ENCODE assay signal across 14 cellular contexts in genomic region chr9:127159949-127160610, GRCh38. TPM values are rescaled to one million over a fixed set of nuclear protein-coding genes. Genes with fewer than 3 reads are reported as not detected.
DNase-seq lines count a peak whose midpoint lies in the region; ATAC-seq and TF ChIP-seq lines count a peak whose summit lies in the region.
"Had no signal": no experiment of that assay in that cellular context is flagged by ENCODE, and none has a peak within 500 bp of the region (broad histone marks: within the 10 kb centered on the region; RNA-seq: fewer than 3 reads in every experiment).

No MANE protein-coding gene starts in this region.

- H3K27me3 Mint-ChIP-seq in activated T-cell treated with anti-CD3 and anti-CD28 coated beads, Interleukin-2, amount 50 U/mL, for 24 hours = no peaks in the 10 kb centered on the region
- H3K27me3 Mint-ChIP-seq in activated T-cell treated with anti-CD3 and anti-CD28 coated beads, Interleukin-2, amount 50 U/mL, for 72 hours (ENCODE audit: low read depth) = peaks cover 4% of the 10 kb centered on the region
- H3K27me3 Mint-ChIP-seq in brain = no peaks in the 10 kb centered on the region
- H3K27me3 Mint-ChIP-seq: T-cell had no signal

- peak overlapping the region; percentile 52 to 90 for H3K4ac ChIP-seq in mesenchymal stem cell (ENCODE audit: low read depth in 1 of 2, low read length in 2 of 2)

- H2BK120ac ChIP-seq in mesenchymal stem cell (ENCODE audit: low read depth, low read length) = peak overlapping the region; percentile 65

- H3K4me3 ChIP-seq in mesenchymal stem cell (ENCODE audit: insufficient read depth in 1 of 2, low read depth in 1 of 2, low read length in 2 of 2) = no peak overlapping the region

- no peak overlapping the region for H3K27ac Mint-ChIP-seq in activated T-cell treated with anti-CD3 and anti-CD28 coated beads, Interleukin-2, amount 50 U/mL, for 24 hours
- H3K27ac Mint-ChIP-seq in activated T-cell treated with anti-CD3 and anti-CD28 coated beads, Interleukin-2, amount 50 U/mL, for 72 hours = no peak overlapping the region
- peak overlapping the region; percentile 67 to 98 (median 97) for H3K27ac Mint-ChIP-seq in brain
- H3K27ac Mint-ChIP-seq: T-cell had no signal

- no peak overlapping the region for H3K27ac ChIP-seq in mesenchymal stem cell (ENCODE audit: low read length, poor library complexity, severe bottlenecking)
- H3K27ac ChIP-seq in substantia nigra (ENCODE audit: low read depth, low read length, poor library complexity, severe bottlenecking) = peak overlapping the region; percentile 86

- H4K8ac ChIP-seq in mesenchymal stem cell (ENCODE audit: low read length) = peak overlapping the region; percentile 46

- no peaks in the 10 kb centered on the region for H3K36me3 Mint-ChIP-seq in activated T-cell treated with anti-CD3 and anti-CD28 coated beads, Interleukin-2, amount 50 U/mL, for 24 hours (ENCODE audit: low read depth)
- no peaks in the 10 kb centered on the region for H3K36me3 Mint-ChIP-seq in activated T-cell treated with anti-CD3 and anti-CD28 coated beads, Interleukin-2, amount 50 U/mL, for 72 hours (ENCODE audit: insufficient read depth in 2 of 2)
- H3K36me3 Mint-ChIP-seq in brain = no peaks in the 10 kb centered on the region
- H3K36me3 Mint-ChIP-seq: T-cell had no signal

- H2BK12ac ChIP-seq in mesenchymal stem cell (ENCODE audit: low read length in 2 of 2) = peak overlapping the region; percentile 97 to 98

- H3K36me3 ChIP-seq in mesenchymal stem cell (ENCODE audit: control insufficient read depth in 1 of 2, insufficient read depth in 2 of 2, low read depth in 1 of 2, low read length in 2 of 2) = no peaks in the 10 kb centered on the region

- peak; percentile 19 for DNase-seq in activated T-cell treated with anti-CD3 and anti-CD28 coated beads, Interleukin-2, amount 50 U/mL, for 24 hours
- no peak for DNase-seq in activated T-cell treated with anti-CD3 and anti-CD28 coated beads, Interleukin-2, amount 50 U/mL, for 72 hours
- DNase-seq in mesenchymal stem cell (no peak), substantia nigra (lab: John Stamatoyannopoulos, UW) (peak in 2 of 49 donors; percentile 30 to 73), SW480 (ENCODE audit: low spot score) (no peak), T-helper 1 cell (no peak)
- DNase-seq: 8988T; activated CD4-positive, alpha-beta T cell treated with anti-CD3 and anti-CD28 coated beads for 48 hours; activated gamma-delta T cell treated with Interleukin-2 at 50 U/mL for 16 hours; T-cell had no signal

- H3K4me2 ChIP-seq in mesenchymal stem cell (ENCODE audit: low read length, poor library complexity, severe bottlenecking) = no peak overlapping the region

- peaks cover 29% of the 10 kb centered on the region for H3K4me1 Mint-ChIP-seq in activated T-cell treated with anti-CD3 and anti-CD28 coated beads, Interleukin-2, amount 50 U/mL, for 24 hours (ENCODE audit: low read depth)
- H3K4me1 Mint-ChIP-seq in activated T-cell treated with anti-CD3 and anti-CD28 coated beads, Interleukin-2, amount 50 U/mL, for 72 hours (ENCODE audit: low read depth) = peaks cover 15% of the 10 kb centered on the region
- H3K4me1 Mint-ChIP-seq in brain = peaks cover 76% of the 10 kb centered on the region

- H3K9me3 ChIP-seq in mesenchymal stem cell (ENCODE audit: control insufficient read depth, low read length) = no peaks in the 10 kb centered on the region

- H3K27me3 ChIP-seq in mesenchymal stem cell (ENCODE audit: control insufficient read depth in 1 of 2, insufficient read depth in 1 of 2, low read length in 2 of 2) = peaks cover 0 to 6% of the 10 kb centered on the region in 2 experiments

- no peak for TF ChIP-seq CTCF in brain (conservative IDR thresholded peaks at IDR 0.05)

- ATAC-seq in activated T-cell treated with anti-CD3 and anti-CD28 coated beads, Interleukin-2, amount 50 U/mL, for 72 hours (replicated peaks in 1 of 2) = no peak
- no peak for ATAC-seq in GM21723 (IDR thresholded peaks at IDR 0.05; ENCODE audit: unreplicated experiment)
- ATAC-seq: T-cell had no signal

- peak overlapping the region; percentile 37 for H2AK5ac ChIP-seq in mesenchymal stem cell (ENCODE audit: low read length, severe bottlenecking)

- no peak overlapping the region for H3K4me3 Mint-ChIP-seq in activated T-cell treated with anti-CD3 and anti-CD28 coated beads, Interleukin-2, amount 50 U/mL, for 24 hours
- H3K4me3 Mint-ChIP-seq in activated T-cell treated with anti-CD3 and anti-CD28 coated beads, Interleukin-2, amount 50 U/mL, for 72 hours = no peak overlapping the region
- H3K4me3 Mint-ChIP-seq in brain = peak overlapping the region in 3 of 5 experiments; percentile 14 to 58 (median 48)
- H3K4me3 Mint-ChIP-seq: nephron, T-cell had no signal

- no peak overlapping the region for H2BK5ac ChIP-seq in mesenchymal stem cell (ENCODE audit: low read depth, low read length, poor library complexity, severe bottlenecking)

- H3K79me1 ChIP-seq in mesenchymal stem cell (replicated peaks; ENCODE audit: low read length, poor library complexity, severe bottlenecking) = no peaks in the 10 kb centered on the region

- peak overlapping the region in 1 of 2 experiments; percentile 76 for H3K14ac ChIP-seq in mesenchymal stem cell (ENCODE audit: low read length in 2 of 2)

- H3K18ac ChIP-seq in mesenchymal stem cell (ENCODE audit: low read depth in 1 of 2, low read length in 2 of 2) = peak overlapping the region; percentile 82 to 92

- H3K9me3 Mint-ChIP-seq in activated T-cell treated with anti-CD3 and anti-CD28 coated beads, Interleukin-2, amount 50 U/mL, for 24 hours = no peaks in the 10 kb centered on the region
- H3K9me3 Mint-ChIP-seq in activated T-cell treated with anti-CD3 and anti-CD28 coated beads, Interleukin-2, amount 50 U/mL, for 72 hours = no peaks in the 10 kb centered on the region
- H3K9me3 Mint-ChIP-seq in brain = no peaks in the 10 kb centered on the region
- H3K9me3 Mint-ChIP-seq: nephron, T-cell had no signal

- peaks cover 16% of the 10 kb centered on the region for H3K4me1 ChIP-seq in mesenchymal stem cell (ENCODE audit: control insufficient read depth, insufficient read depth, low read depth, low read length)

- H4K91ac ChIP-seq in mesenchymal stem cell (ENCODE audit: low read length) = peak overlapping the region; percentile 87

- no peak overlapping the region for H2BK15ac ChIP-seq in mesenchymal stem cell (ENCODE audit: low read depth, poor library complexity, severe bottlenecking)

- H3K9ac ChIP-seq in mesenchymal stem cell (ENCODE audit: low read length) = peak overlapping the region; percentile 70

- H2AFZ ChIP-seq in mesenchymal stem cell (ENCODE audit: low read depth, low read length) = no peak overlapping the region

- WGBS in mesenchymal stem cell = 92% methylated on average over 10 of the region's 10 CpGs

- H3K23ac ChIP-seq in mesenchymal stem cell (ENCODE audit: low read length in 2 of 2) = no peak overlapping the region

RNA-seq across cellular contexts. Expression of gene ANGPTL2, which starts 37.6 kb away (rescaled TPM):
- not detected for total RNA-seq in activated T-cell treated with anti-CD3 and anti-CD28 coated beads, Interleukin-2, amount 50 U/mL, for 72 hours
- 14.9 TPM for polyA plus RNA-seq in brain (ENCODE audit: insufficient read depth, low read depth, low replicate concordance)
- 40.8 TPM for polyA plus RNA-seq in mesenchymal stem cell (2013, experiment 1 of 2)
- polyA plus RNA-seq in mesenchymal stem cell (2013, experiment 2 of 2) = 41.1 TPM
- total RNA-seq: Calu3 had no signal

Comparison
In these comparisons a context has a peak if more than half of its experiments do, and no peak if none do; other contexts are left out.
1. H3K27ac Mint-ChIP-seq: peak in brain (5 of 5); none in activated T-cell treated with anti-CD3 and anti-CD28 coated beads, Interleukin-2, amount 50 U/mL, for 24 hours (single experiment) and activated T-cell treated with anti-CD3 and anti-CD28 coated beads, Interleukin-2, amount 50 U/mL, for 72 hours (single experiment).
2. H3K4me3 Mint-ChIP-seq: peak in brain (3 of 5); none in activated T-cell treated with anti-CD3 and anti-CD28 coated beads, Interleukin-2, amount 50 U/mL, for 24 hours (single experiment) and activated T-cell treated with anti-CD3 and anti-CD28 coated beads, Interleukin-2, amount 50 U/mL, for 72 hours (0 of 2).